Comparison of ENCODE assay signal across 2 cellular contexts in genomic region chr11:63771741-63772318, GRCh38.
TF ChIP-seq lines count a peak whose summit lies in the region.

No MANE protein-coding gene starts in this region.

TF ChIP-seq in WTC11, 78 proteins besides CTCF, POLR2A, EP300 and RAD21:
- peak; percentile 88 for TF ChIP-seq ZNF263 (CRISPR knock-in tag; IDR thresholded peaks at IDR 0.05; ENCODE audit: low read depth)
TF ChIP-seq in WTC11: peak in this region for 1; not testable (repeated sequence) for 77.

TF ChIP-seq in K562, 482 proteins besides CTCF, POLR2A, EP300 and RAD21:
- peak; percentile 78; the same call in 1 of the 2 replicates for TF ChIP-seq ZNF263 (CRISPR knock-in tag; IDR thresholded peaks at IDR 0.05; ENCODE audit: borderline replicate concordance)
TF ChIP-seq in K562: peak in this region for 1; not testable (repeated sequence) for 481.
